ENCODE assay signal across 1 cellular context in the genomic region with DNA sequence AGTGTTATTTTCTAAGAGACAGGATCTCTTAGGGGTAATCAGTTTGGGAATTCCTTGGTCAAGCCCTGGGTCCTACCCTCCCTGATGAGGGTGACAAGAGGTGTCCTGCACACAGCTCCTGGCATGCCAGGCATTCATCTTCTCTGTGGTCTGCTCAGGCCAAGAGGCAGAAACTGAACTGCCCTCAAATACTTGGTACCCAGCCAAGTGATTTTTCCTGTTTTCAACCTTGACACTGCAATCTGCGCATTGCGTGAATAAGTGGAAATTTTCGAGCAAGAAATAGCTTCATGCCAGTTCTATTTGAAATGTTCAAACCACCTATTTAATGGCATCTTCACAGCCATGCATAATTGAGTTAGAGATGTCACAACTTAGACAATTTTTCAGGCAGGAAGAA.
TF ChIP-seq lines count a peak whose summit lies in the region.

No MANE protein-coding gene starts in this region.

TF ChIP-seq in HCT116, 20 proteins besides CTCF, POLR2A, EP300 and RAD21 (continued from another document):
- TF ChIP-seq, protein P1, sequence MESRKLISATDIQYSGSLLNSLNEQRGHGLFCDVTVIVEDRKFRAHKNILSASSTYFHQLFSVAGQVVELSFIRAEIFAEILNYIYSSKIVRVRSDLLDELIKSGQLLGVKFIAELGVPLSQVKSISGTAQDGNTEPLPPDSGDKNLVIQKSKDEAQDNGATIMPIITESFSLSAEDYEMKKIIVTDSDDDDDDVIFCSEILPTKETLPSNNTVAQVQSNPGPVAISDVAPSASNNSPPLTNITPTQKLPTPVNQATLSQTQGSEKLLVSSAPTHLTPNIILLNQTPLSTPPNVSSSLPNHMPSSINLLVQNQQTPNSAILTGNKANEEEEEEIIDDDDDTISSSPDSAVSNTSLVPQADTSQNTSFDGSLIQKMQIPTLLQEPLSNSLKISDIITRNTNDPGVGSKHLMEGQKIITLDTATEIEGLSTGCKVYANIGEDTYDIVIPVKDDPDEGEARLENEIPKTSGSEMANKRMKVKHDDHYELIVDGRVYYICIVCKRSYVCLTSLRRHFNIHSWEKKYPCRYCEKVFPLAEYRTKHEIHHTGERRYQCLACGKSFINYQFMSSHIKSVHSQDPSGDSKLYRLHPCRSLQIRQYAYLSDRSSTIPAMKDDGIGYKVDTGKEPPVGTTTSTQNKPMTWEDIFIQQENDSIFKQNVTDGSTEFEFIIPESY (IDR thresholded peaks at IDR 0.05; ENCODE audit: extremely low read depth, insufficient replicate concordance, low read length) = no peak
- TF ChIP-seq CBX3 (IDR thresholded peaks at IDR 0.05; ENCODE audit: low read depth) (no peak), SRF (IDR thresholded peaks at IDR 0.05; ENCODE audit: low read depth) (no peak), YY1 (IDR thresholded peaks at IDR 0.05; ENCODE audit: extremely low read depth, insufficient replicate concordance, low read depth, low read length) (no peak), EZH2 (IDR thresholded peaks at IDR 0.05) (no peak), FOSL1 (IDR thresholded peaks at IDR 0.05; ENCODE audit: low read depth) (no peak), TCF7L2 (IDR thresholded peaks at IDR 0.05; ENCODE audit: borderline replicate concordance, extremely low read depth, insufficient read depth, insufficient read length) (no peak), ZNF274 (IDR thresholded peaks at IDR 0.05; ENCODE audit: low read depth, low read length) (no peak), EGR1 (IDR thresholded peaks at IDR 0.05; ENCODE audit: low read depth) (no peak), CEBPB (IDR thresholded peaks at IDR 0.05; ENCODE audit: low read depth) (no peak), JUND (IDR thresholded peaks at IDR 0.05) (no peak)
- TF ChIP-seq, protein P2, sequence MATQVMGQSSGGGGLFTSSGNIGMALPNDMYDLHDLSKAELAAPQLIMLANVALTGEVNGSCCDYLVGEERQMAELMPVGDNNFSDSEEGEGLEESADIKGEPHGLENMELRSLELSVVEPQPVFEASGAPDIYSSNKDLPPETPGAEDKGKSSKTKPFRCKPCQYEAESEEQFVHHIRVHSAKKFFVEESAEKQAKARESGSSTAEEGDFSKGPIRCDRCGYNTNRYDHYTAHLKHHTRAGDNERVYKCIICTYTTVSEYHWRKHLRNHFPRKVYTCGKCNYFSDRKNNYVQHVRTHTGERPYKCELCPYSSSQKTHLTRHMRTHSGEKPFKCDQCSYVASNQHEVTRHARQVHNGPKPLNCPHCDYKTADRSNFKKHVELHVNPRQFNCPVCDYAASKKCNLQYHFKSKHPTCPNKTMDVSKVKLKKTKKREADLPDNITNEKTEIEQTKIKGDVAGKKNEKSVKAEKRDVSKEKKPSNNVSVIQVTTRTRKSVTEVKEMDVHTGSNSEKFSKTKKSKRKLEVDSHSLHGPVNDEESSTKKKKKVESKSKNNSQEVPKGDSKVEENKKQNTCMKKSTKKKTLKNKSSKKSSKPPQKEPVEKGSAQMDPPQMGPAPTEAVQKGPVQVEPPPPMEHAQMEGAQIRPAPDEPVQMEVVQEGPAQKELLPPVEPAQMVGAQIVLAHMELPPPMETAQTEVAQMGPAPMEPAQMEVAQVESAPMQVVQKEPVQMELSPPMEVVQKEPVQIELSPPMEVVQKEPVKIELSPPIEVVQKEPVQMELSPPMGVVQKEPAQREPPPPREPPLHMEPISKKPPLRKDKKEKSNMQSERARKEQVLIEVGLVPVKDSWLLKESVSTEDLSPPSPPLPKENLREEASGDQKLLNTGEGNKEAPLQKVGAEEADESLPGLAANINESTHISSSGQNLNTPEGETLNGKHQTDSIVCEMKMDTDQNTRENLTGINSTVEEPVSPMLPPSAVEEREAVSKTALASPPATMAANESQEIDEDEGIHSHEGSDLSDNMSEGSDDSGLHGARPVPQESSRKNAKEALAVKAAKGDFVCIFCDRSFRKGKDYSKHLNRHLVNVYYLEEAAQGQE (IDR thresholded peaks at IDR 0.05; ENCODE audit: low read depth) = no peak
TF ChIP-seq in HCT116: peak in this region for 0.
